8 cellular contexts compared by ENCODE assay signal in the genomic region with DNA sequence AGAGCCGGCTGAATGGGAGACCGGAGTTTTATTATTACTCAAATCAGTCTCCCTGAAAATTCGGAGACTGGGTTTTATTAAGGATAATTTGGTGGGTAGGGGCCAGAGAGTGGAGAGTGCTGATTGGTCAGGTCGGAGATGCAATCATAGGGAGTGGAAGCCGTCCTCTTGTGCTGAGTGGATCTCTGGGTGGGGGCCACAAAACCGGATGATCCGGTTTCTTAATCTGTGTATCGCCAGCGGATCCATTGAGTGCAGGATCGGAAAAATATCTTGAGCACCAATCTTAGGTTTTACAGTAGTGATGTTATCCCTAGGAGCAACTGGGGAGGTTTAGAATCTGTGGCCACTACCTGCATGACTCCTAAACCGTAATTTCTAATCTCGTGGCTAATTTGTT. TPM values are rescaled to one million over a fixed set of nuclear protein-coding genes. Genes with fewer than 3 reads are reported as not detected.
A peak's percentile ranks its signal among the peaks of the same experiment; 100 is the strongest.
DNase-seq lines count a peak whose midpoint lies in the region; ATAC-seq and TF ChIP-seq lines count a peak whose summit lies in the region.

No MANE protein-coding gene starts in this region.

- H3K36me3 Mint-ChIP-seq in activated naive CD8-positive, alpha-beta T cell = no peaks in the 10 kb centered on the region
- no peaks in the 10 kb centered on the region for H3K36me3 Mint-ChIP-seq in natural killer cell

- H3K4me3 ChIP-seq in LNCaP clone FGC (ENCODE audit: low read depth, low read length) (peak overlapping the region; percentile 92), sigmoid colon (no peak overlapping the region)

- H3K4me1 Mint-ChIP-seq in activated naive CD8-positive, alpha-beta T cell (ENCODE audit: low read depth) = peaks cover 15% of the 10 kb centered on the region
- peaks cover 0 to 23% of the 10 kb centered on the region in 2 donors for H3K4me1 Mint-ChIP-seq in natural killer cell

- no peaks in the 10 kb centered on the region for H3K27me3 Mint-ChIP-seq in activated naive CD8-positive, alpha-beta T cell
- no peaks in the 10 kb centered on the region for H3K27me3 Mint-ChIP-seq in natural killer cell (ENCODE audit: low read depth in 2 of 2)

- H3K27me3 ChIP-seq in sigmoid colon = no peaks in the 10 kb centered on the region

- WGBS in sigmoid colon, 2 donors = 17 to 79% methylated on average over 12 of the region's 12 CpGs

- H3K4me3 Mint-ChIP-seq in activated naive CD8-positive, alpha-beta T cell = peak overlapping the region; percentile 92
- peak overlapping the region; percentile 94 for H3K4me3 Mint-ChIP-seq in natural killer cell

- H3K4me1 ChIP-seq in sigmoid colon = peaks cover 0 to 14% (median 4%) of the 10 kb centered on the region in 4 donors

- no peaks in the 10 kb centered on the region for H3K9me3 Mint-ChIP-seq in activated naive CD8-positive, alpha-beta T cell (ENCODE audit: low read depth)
- H3K9me3 Mint-ChIP-seq in natural killer cell = no peaks in the 10 kb centered on the region

- ATAC-seq in natural killer cell (no peak), GM21423 (IDR thresholded peaks at IDR 0.05; ENCODE audit: unreplicated experiment) (no peak), HG03520 (IDR thresholded peaks at IDR 0.05; ENCODE audit: unreplicated experiment) (no peak)

- TF ChIP-seq EP300 in sigmoid colon (IDR thresholded peaks at IDR 0.05) = no peak

- no peaks in the 10 kb centered on the region for H3K9me3 ChIP-seq in sigmoid colon

- TF ChIP-seq CTCF in LNCaP clone FGC (IDR thresholded peaks at IDR 0.05; ENCODE audit: control insufficient read depth, extremely low read depth, insufficient read depth) = no peak
- TF ChIP-seq CTCF in natural killer cell (IDR thresholded peaks at IDR 0.05) = no peak
- no peak for TF ChIP-seq CTCF in sigmoid colon (IDR thresholded peaks at IDR 0.05)

- no peak for TF ChIP-seq POLR2A in sigmoid colon (IDR thresholded peaks at IDR 0.05)

- DNase-seq in DMS153 treated with DMSO at 0.1 percent for 48 hours (lab: John Stamatoyannopoulos, UW; ENCODE audit: unreplicated experiment) (peak; percentile 34), LNCaP clone FGC (ENCODE audit: low read depth) (no peak), natural killer cell (no peak), sigmoid colon (no peak), C1 segment of cervical spinal cord (lab: John Stamatoyannopoulos, UW) (no peak)

- H3K27ac Mint-ChIP-seq in activated naive CD8-positive, alpha-beta T cell = peak overlapping the region; percentile 46
- peak overlapping the region; percentile 67 to 85 for H3K27ac Mint-ChIP-seq in natural killer cell

- no peak overlapping the region for H3K27ac ChIP-seq in sigmoid colon

- intact Hi-C loops in natural killer cell (cut with micrococcal nuclease) = no loop called here
- intact Hi-C loops in sigmoid colon (cut with DNase I) = no loop called here

- no peaks in the 10 kb centered on the region for H3K36me3 ChIP-seq in sigmoid colon

RNA-seq across cellular contexts. Expression of gene NIPSNAP1, which starts 0.9 kb away (rescaled TPM):
- total RNA-seq in natural killer cell (10 to 100 TPM; 22.4 to 25.3 (median 24.8) TPM), sigmoid colon (10 to 100 TPM; 10.2 to 14.4 (median 13.5) TPM)
- 10 to 100 TPM; 43.2 to 61.5 (median 53.5) TPM for polyA plus RNA-seq in sigmoid colon

RNA-seq across cellular contexts. Expression of gene NF2, which starts 21.6 kb away (rescaled TPM):
- total RNA-seq in natural killer cell = 10 to 100 TPM; 32.4 to 43.8 (median 39.6) TPM
- total RNA-seq in sigmoid colon = 10 to 100 TPM; 16.6 to 34.3 (median 23.8) TPM
- polyA plus RNA-seq in sigmoid colon = 10 to 100 TPM in 1 of 3 donors, 1 to 10 TPM in 2; 3.6 to 18.7 (median 6.2) TPM

RNA-seq across cellular contexts. Expression of gene THOC5, which starts 28.2 kb away (rescaled TPM):
- 10 to 100 TPM; 42.4 to 62.5 (median 52.6) TPM for total RNA-seq in natural killer cell
- total RNA-seq in sigmoid colon = 10 to 100 TPM; 50.1 to 72.2 (median 66.5) TPM
- 10 to 100 TPM; 12.0 to 23.0 (median 16.2) TPM for polyA plus RNA-seq in sigmoid colon
